Comparison of ENCODE assay signal across 8 cellular contexts in genomic region chr4:74157116-74157742, GRCh38. TPM values are rescaled to one million over a fixed set of nuclear protein-coding genes. Genes with fewer than 3 reads are reported as not detected.
DNase-seq lines count a peak whose midpoint lies in the region; ATAC-seq and TF ChIP-seq lines count a peak whose summit lies in the region.

No MANE protein-coding gene starts in this region.

- peaks cover 24% of the 10 kb centered on the region for H3K36me3 ChIP-seq in iPS-20b (ENCODE audit: insufficient read depth, low read depth, low read length)

- peaks cover 22% of the 10 kb centered on the region for H3K4me1 Mint-ChIP-seq in activated naive CD4-positive, alpha-beta T cell treated with anti-CD3 and anti-CD28 coated beads, Interleukin-2, amount 10 ng/mL, durations not matched to agents 7 days and 5 days
- peaks cover 25% of the 10 kb centered on the region for H3K4me1 Mint-ChIP-seq in activated T-helper 2 cell treated with anti-CD3 and anti-CD28 coated beads, Interferon-gamma antibody, Interleukin-2, Interleukin-4, amounts not matched to agents 10 μg/mL and 5 μg/mL and 100 μg/mL, durations not matched to agents 14 hours and 24 hours and 36 hours (ENCODE audit: low read depth)
- peaks cover 33% of the 10 kb centered on the region for H3K4me1 Mint-ChIP-seq in stimulated activated naive CD8-positive, alpha-beta T cell treated with anti-CD3 and anti-CD28 coated beads, Interleukin-15, amount 100 ng/mL, for 72 hours

- H3K27me3 Mint-ChIP-seq in activated naive CD4-positive, alpha-beta T cell treated with anti-CD3 and anti-CD28 coated beads, Interleukin-2, amount 10 ng/mL, durations not matched to agents 7 days and 5 days: peaks cover 20% of the 10 kb centered on the region
- H3K27me3 Mint-ChIP-seq in activated T-helper 2 cell treated with anti-CD3 and anti-CD28 coated beads, Interferon-gamma antibody, Interleukin-2, Interleukin-4, amounts not matched to agents 10 μg/mL and 5 μg/mL and 100 μg/mL, durations not matched to agents 14 hours and 24 hours and 36 hours (ENCODE audit: low read depth): peaks cover 30% of the 10 kb centered on the region
- peaks cover 6% of the 10 kb centered on the region for H3K27me3 Mint-ChIP-seq in stimulated activated naive CD8-positive, alpha-beta T cell treated with anti-CD3 and anti-CD28 coated beads, Interleukin-15, amount 100 ng/mL, for 72 hours

- H3K4me3 Mint-ChIP-seq in activated naive CD4-positive, alpha-beta T cell treated with anti-CD3 and anti-CD28 coated beads, Interleukin-2, amount 10 ng/mL, durations not matched to agents 7 days and 5 days: peak overlapping the region; percentile 77
- H3K4me3 Mint-ChIP-seq in activated T-helper 2 cell treated with anti-CD3 and anti-CD28 coated beads, Interferon-gamma antibody, Interleukin-2, Interleukin-4, amounts not matched to agents 10 μg/mL and 5 μg/mL and 100 μg/mL, durations not matched to agents 14 hours and 24 hours and 36 hours (ENCODE audit: low read depth): peak overlapping the region; percentile 79
- peak overlapping the region; percentile 91 to 95 for H3K4me3 Mint-ChIP-seq in stimulated activated naive CD8-positive, alpha-beta T cell treated with anti-CD3 and anti-CD28 coated beads, Interleukin-15, amount 100 ng/mL, for 72 hours

- peaks cover 13% of the 10 kb centered on the region for H3K4me1 ChIP-seq in iPS-20b (ENCODE audit: insufficient read depth, low read length)

- no peaks in the 10 kb centered on the region for H3K9me3 ChIP-seq in iPS-20b (ENCODE audit: insufficient read depth, low read depth, low read length)

- peak overlapping the region; percentile 90 for H3K9ac ChIP-seq in iPS-20b (ENCODE audit: low read depth, low read length)

- TF ChIP-seq POLR2A in GM18505 (IDR thresholded peaks at IDR 0.05; ENCODE audit: borderline replicate concordance, extremely low read depth, insufficient read depth, insufficient read length): no peak

- ATAC-seq in stimulated activated naive CD8-positive, alpha-beta T cell treated with anti-CD3 and anti-CD28 coated beads, Interleukin-15, amount 100 ng/mL, for 72 hours: no peak
- ATAC-seq in GM18505 (IDR thresholded peaks at IDR 0.05; ENCODE audit: unreplicated experiment): no peak
- no peak for ATAC-seq in GM19467 (IDR thresholded peaks at IDR 0.05; ENCODE audit: unreplicated experiment)

- peaks cover 9% of the 10 kb centered on the region for H3K36me3 Mint-ChIP-seq in activated naive CD4-positive, alpha-beta T cell treated with anti-CD3 and anti-CD28 coated beads, Interleukin-2, amount 10 ng/mL, durations not matched to agents 7 days and 5 days
- peaks cover 29% of the 10 kb centered on the region for H3K36me3 Mint-ChIP-seq in activated T-helper 2 cell treated with anti-CD3 and anti-CD28 coated beads, Interferon-gamma antibody, Interleukin-2, Interleukin-4, amounts not matched to agents 10 μg/mL and 5 μg/mL and 100 μg/mL, durations not matched to agents 14 hours and 24 hours and 36 hours (ENCODE audit: low read depth)

- H3K27me3 ChIP-seq in iPS-20b (ENCODE audit: insufficient read depth, low read length): no peaks in the 10 kb centered on the region

- H3K27ac Mint-ChIP-seq in activated naive CD4-positive, alpha-beta T cell treated with anti-CD3 and anti-CD28 coated beads, Interleukin-2, amount 10 ng/mL, durations not matched to agents 7 days and 5 days: no peak overlapping the region
- H3K27ac Mint-ChIP-seq in activated T-helper 2 cell treated with anti-CD3 and anti-CD28 coated beads, Interferon-gamma antibody, Interleukin-2, Interleukin-4, amounts not matched to agents 10 μg/mL and 5 μg/mL and 100 μg/mL, durations not matched to agents 14 hours and 24 hours and 36 hours: peak overlapping the region; percentile 1
- H3K27ac Mint-ChIP-seq in stimulated activated naive CD8-positive, alpha-beta T cell treated with anti-CD3 and anti-CD28 coated beads, Interleukin-15, amount 100 ng/mL, for 72 hours: peak overlapping the region; percentile 33 to 98

- H3K27ac ChIP-seq in iPS-20b (ENCODE audit: low read length): peak overlapping the region; percentile 83

- no peak for DNase-seq in activated naive CD4-positive, alpha-beta T cell treated with anti-CD3 and anti-CD28 coated beads, Interleukin-2, amount 10 ng/mL, durations not matched to agents 7 days and 5 days
- no peak for DNase-seq in activated naive CD4-positive, alpha-beta T cell treated with Interleukin-2 at 50 U/mL for 16 hours
- no peak for DNase-seq in activated T-helper 2 cell treated with anti-CD3 and anti-CD28 coated beads, Interferon-gamma antibody, Interleukin-2, Interleukin-4, amounts not matched to agents 10 μg/mL and 5 μg/mL and 100 μg/mL, durations not matched to agents 14 hours and 24 hours and 36 hours (ENCODE audit: low spot score)
- DNase-seq in stimulated activated naive CD8-positive, alpha-beta T cell treated with anti-CD3 and anti-CD28 coated beads, Interleukin-15, amount 100 ng/mL, for 72 hours: no peak
- DNase-seq in NCI-H748 (lab: John Stamatoyannopoulos, UW; ENCODE audit: unreplicated experiment): no peak

- H3K9me3 Mint-ChIP-seq in activated naive CD4-positive, alpha-beta T cell treated with anti-CD3 and anti-CD28 coated beads, Interleukin-2, amount 10 ng/mL, durations not matched to agents 7 days and 5 days: no peaks in the 10 kb centered on the region
- H3K9me3 Mint-ChIP-seq in activated T-helper 2 cell treated with anti-CD3 and anti-CD28 coated beads, Interferon-gamma antibody, Interleukin-2, Interleukin-4, amounts not matched to agents 10 μg/mL and 5 μg/mL and 100 μg/mL, durations not matched to agents 14 hours and 24 hours and 36 hours: no peaks in the 10 kb centered on the region
- no peaks in the 10 kb centered on the region for H3K9me3 Mint-ChIP-seq in stimulated activated naive CD8-positive, alpha-beta T cell treated with anti-CD3 and anti-CD28 coated beads, Interleukin-15, amount 100 ng/mL, for 72 hours

- intact Hi-C loops in activated T-helper 2 cell treated with anti-CD3 and anti-CD28 coated beads, Interferon-gamma antibody, Interleukin-2, Interleukin-4, amounts not matched to agents 10 μg/mL and 5 μg/mL and 100 μg/mL, durations not matched to agents 14 hours and 24 hours and 36 hours (cut with micrococcal nuclease): loop anchor here (10.0 kb wide), 1 partner anchor 1092 kb away; the partner anchor contains the start of gene COX18

- H3K4me3 ChIP-seq in iPS-20b (ENCODE audit: low read length): peak overlapping the region; percentile 76

- CTCF ChIA-PET in activated naive CD4-positive, alpha-beta T cell treated with anti-CD3 and anti-CD28 coated beads, Interleukin-2, amount 10 ng/mL, durations not matched to agents 7 days and 5 days (lab: Charles Lee): no interaction called here

RNA-seq across cellular contexts. Expression of gene MTHFD2L, which starts 0.7 kb away (rescaled TPM):
- total RNA-seq in activated T-helper 2 cell treated with anti-CD3 and anti-CD28 coated beads, Interferon-gamma antibody, Interleukin-2, Interleukin-4, amounts not matched to agents 10 μg/mL and 5 μg/mL and 100 μg/mL, durations not matched to agents 14 hours and 24 hours and 36 hours: 8.6 TPM in 2 replicates

RNA-seq across cellular contexts. Expression of gene CXCL2, which starts 58.2 kb away (rescaled TPM):
- total RNA-seq in activated T-helper 2 cell treated with anti-CD3 and anti-CD28 coated beads, Interferon-gamma antibody, Interleukin-2, Interleukin-4, amounts not matched to agents 10 μg/mL and 5 μg/mL and 100 μg/mL, durations not matched to agents 14 hours and 24 hours and 36 hours: not detected in 2 replicates
